In genomic region chr15:91949361-91949760, GRCh38 we compare ENCODE assay signal across 1 cellular context.
TF ChIP-seq lines count a peak whose summit lies in the region.

No MANE protein-coding gene starts in this region.

TF ChIP-seq in H1, 55 proteins besides CTCF, POLR2A, EP300 and RAD21:
- TF ChIP-seq BCL11A (IDR thresholded peaks at IDR 0.05; ENCODE audit: low read depth in 2 of 2, low read length in 2 of 2) (no peak), TBP (IDR thresholded peaks at IDR 0.05; ENCODE audit: low read depth, low read length) (no peak), KDM1A (IDR thresholded peaks at IDR 0.05; ENCODE audit: borderline replicate concordance, low read length) (no peak), SIN3A (conservative IDR thresholded peaks at IDR 0.05 in 1 of 2, IDR thresholded peaks at IDR 0.05 in 1 of 2; ENCODE audit: low read depth in 1 of 2, low read length in 2 of 2) (no peak), SP4 (IDR thresholded peaks at IDR 0.05; ENCODE audit: low read length) (no peak), SAP30 (IDR thresholded peaks at IDR 0.05; ENCODE audit: insufficient read depth, insufficient replicate concordance, low read length) (no peak), HDAC2 (IDR thresholded peaks at IDR 0.05; ENCODE audit: borderline replicate concordance in 1 of 2, low read depth in 2 of 2, low read length in 2 of 2) (no peak), E2F6 (IDR thresholded peaks at IDR 0.05) (no peak), GTF2F1 (IDR thresholded peaks at IDR 0.05; ENCODE audit: borderline replicate concordance, low read depth, low read length) (no peak), KDM4A (IDR thresholded peaks at IDR 0.05; ENCODE audit: low read depth, low read length, severe bottlenecking) (no peak), CBX8 (IDR thresholded peaks at IDR 0.05; ENCODE audit: borderline replicate concordance, low read depth, low read length) (no peak), SP1 (IDR thresholded peaks at IDR 0.05; ENCODE audit: low read depth, low read length) (no peak), BACH1 (IDR thresholded peaks at IDR 0.05; ENCODE audit: low read length) (no peak)
